ENCODE assay signal across 8 cellular contexts in genomic region chr11:33256031-33256807, GRCh38. TPM values are rescaled to one million over a fixed set of nuclear protein-coding genes. Genes with fewer than 3 reads are reported as not detected.
DNase-seq lines count a peak whose midpoint lies in the region; ATAC-seq and TF ChIP-seq lines count a peak whose summit lies in the region.

No MANE protein-coding gene starts in this region.

- H3K27me3 Mint-ChIP-seq in naive thymus-derived CD8-positive, alpha-beta T cell: no peaks in the 10 kb centered on the region

- TF ChIP-seq CTCF in choroid plexus epithelial cell (conservative IDR thresholded peaks at IDR 0.05; ENCODE audit: low read depth, low read length): no peak

- peak overlapping the region; percentile 90 to 97 (median 97) for H3K27ac Mint-ChIP-seq in naive thymus-derived CD8-positive, alpha-beta T cell

- POLR2A ChIA-PET in naive thymus-derived CD8-positive, alpha-beta T cell (lab: Charles Lee): interaction anchor here (0.6 to 1.5 kb wide), 2 partner anchors 19 to 95 kb away, joined by 3 to 4 read pairs; partner anchors contain the start of gene CSTF3

- H3K4me1 Mint-ChIP-seq in naive thymus-derived CD8-positive, alpha-beta T cell: peaks cover 14 to 35% (median 22%) of the 10 kb centered on the region in 4 donors

- ATAC-seq in naive thymus-derived CD8-positive, alpha-beta T cell: no peak
- ATAC-seq in GM21423 (IDR thresholded peaks at IDR 0.05; ENCODE audit: unreplicated experiment): no peak

- H3K4me3 ChIP-seq in choroid plexus epithelial cell (ENCODE audit: low read depth, low read length): peak overlapping the region; percentile 91

- H3K36me3 Mint-ChIP-seq in naive thymus-derived CD8-positive, alpha-beta T cell: peaks cover 0 to 2% (median 0%) of the 10 kb centered on the region in 3 donors

- peak; percentile 28 for DNase-seq in ELF-1 (ENCODE audit: low read depth, low spot score)
- peak; percentile 84 for DNase-seq in NCI-H69 (lab: John Stamatoyannopoulos, UW)
- DNase-seq in choroid plexus epithelial cell (ENCODE audit: low read depth): no peak
- peak in 1 of 10 donors; percentile 12 for DNase-seq in naive thymus-derived CD8-positive, alpha-beta T cell
- DNase-seq in SIG-M5 (lab: John Stamatoyannopoulos, UW): no peak
- DNase-seq in NOMO-1 treated with dmso at 0.1 percent for 144 hours (lab: John Stamatoyannopoulos, UW; ENCODE audit: unreplicated experiment): no peak
- no peak for DNase-seq in NCI-H226

- H3K4me3 Mint-ChIP-seq in naive thymus-derived CD8-positive, alpha-beta T cell: peak overlapping the region; percentile 88 to 97 (median 92)

- peaks cover 0 to 2% (median 0%) of the 10 kb centered on the region in 9 donors for H3K9me3 Mint-ChIP-seq in naive thymus-derived CD8-positive, alpha-beta T cell

RNA-seq across cellular contexts. Expression of gene HIPK3, which starts 1.0 kb away (rescaled TPM):
- 10 to 100 TPM; 82.4 to 84.0 TPM for total RNA-seq in naive thymus-derived CD8-positive, alpha-beta T cell
- 10 to 100 TPM; 22.1 to 29.9 (median 25.6) TPM for polyA plus RNA-seq in naive thymus-derived CD8-positive, alpha-beta T cell

Comparison
In these comparisons a context has a peak if more than half of its experiments do, and no peak if none do; other contexts are left out.
1. DNase-seq: peak in ELF-1 (single experiment) and NCI-H69 (single experiment); none in choroid plexus epithelial cell (single experiment), SIG-M5 (single experiment), NOMO-1 treated with dmso at 0.1 percent for 144 hours (single experiment) and NCI-H226 (single experiment).